ENCODE assay signal across 9 cellular contexts in the genomic region with DNA sequence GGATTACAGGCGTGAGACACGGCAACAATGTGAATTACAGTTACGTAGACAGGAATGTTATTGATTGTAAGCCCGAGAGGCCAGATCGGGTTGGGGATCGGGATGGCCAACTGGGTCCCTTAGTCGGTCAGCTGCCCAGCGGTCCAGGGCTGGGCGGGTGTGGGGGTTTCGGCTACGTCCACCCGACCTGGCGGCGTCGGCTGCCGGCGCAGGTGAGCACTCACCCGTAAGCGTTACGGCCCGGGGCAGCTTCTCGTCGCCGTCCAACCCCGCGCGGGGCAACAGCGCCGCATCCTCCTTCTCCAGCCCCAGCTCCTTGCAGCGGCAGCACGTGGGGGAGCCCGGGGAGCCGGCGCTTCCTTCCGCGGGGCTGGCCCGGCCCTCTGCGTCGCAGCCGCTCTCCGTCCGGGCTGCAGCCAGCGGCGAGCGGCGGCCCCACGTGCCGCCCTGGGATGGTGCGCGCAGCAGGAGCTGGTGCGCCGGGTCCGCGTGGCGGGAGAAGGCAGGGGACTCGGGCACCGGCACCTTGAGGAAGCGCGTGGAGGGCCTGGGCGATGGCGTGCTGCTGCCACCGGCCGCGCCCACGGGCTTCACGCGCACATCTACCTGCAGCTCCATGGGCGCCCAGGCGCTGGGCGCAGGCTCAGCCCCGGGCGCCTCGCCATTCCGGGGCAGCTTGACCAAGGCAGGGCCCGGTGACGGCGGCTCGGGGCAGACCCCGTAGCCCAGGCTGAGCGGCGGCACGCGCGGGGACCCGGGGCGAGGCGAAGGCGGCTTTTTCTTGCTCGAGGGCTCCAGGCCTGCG. TPM values are rescaled to one million over a fixed set of nuclear protein-coding genes. Genes with fewer than 3 reads are reported as not detected.
A peak's percentile ranks its signal among the peaks of the same experiment; 100 is the strongest.
DNase-seq lines count a peak whose midpoint lies in the region; ATAC-seq lines count a peak whose summit lies in the region.
"Had no signal": no experiment of that assay in that cellular context is flagged by ENCODE, and none has a peak within 500 bp of the region (broad histone marks: within the 10 kb centered on the region; RNA-seq: fewer than 3 reads in every experiment).

No MANE protein-coding gene starts in this region.

- peak overlapping the region; percentile 56 for H3K4me3 ChIP-seq in iPS-11a (ENCODE audit: low read depth, low read length)
- H3K4me3 ChIP-seq in skin epidermis, result peak overlapping the region; percentile 20 to 46 (median 38)

- H3K27ac ChIP-seq in skin epidermis, result peak overlapping the region in 5 of 21 experiments; percentile 12 to 60 (median 23)

- no peaks in the 10 kb centered on the region for H3K9me3 Mint-ChIP-seq in activated T-cell treated with anti-CD3 and anti-CD28 coated beads, Interleukin-2, amount 50 U/mL, for 4 hours

- H3K4me3 Mint-ChIP-seq in activated T-cell treated with anti-CD3 and anti-CD28 coated beads, Interleukin-2, amount 50 U/mL, for 4 hours, result peak overlapping the region; percentile 64

- no peaks in the 10 kb centered on the region for H3K36me3 Mint-ChIP-seq in activated T-cell treated with anti-CD3 and anti-CD28 coated beads, Interleukin-2, amount 50 U/mL, for 4 hours (ENCODE audit: insufficient read depth)

- DNase-seq in NCI-H82 (lab: John Stamatoyannopoulos, UW) (peak; percentile 36), NCI-H82 treated with DMSO at 0.1 percent for 48 hours (lab: John Stamatoyannopoulos, UW; ENCODE audit: unreplicated experiment) (no peak), NCI-H187 (lab: John Stamatoyannopoulos, UW) (no peak), T1000 (lab: John Stamatoyannopoulos, UW) (no peak)
- no peak for DNase-seq in activated T-cell treated with anti-CD3 and anti-CD28 coated beads, Interleukin-2, amount 50 U/mL, for 4 hours
- DNase-seq: DND-41 had no signal

- peak; percentile 34 for ATAC-seq in HG03135 (IDR thresholded peaks at IDR 0.05; ENCODE audit: unreplicated experiment)
- peak; percentile 36 to 48 for ATAC-seq in activated T-cell treated with anti-CD3 and anti-CD28 coated beads, Interleukin-2, amount 50 U/mL, for 4 hours

- peaks cover 29% of the 10 kb centered on the region for H3K27me3 Mint-ChIP-seq in activated T-cell treated with anti-CD3 and anti-CD28 coated beads, Interleukin-2, amount 50 U/mL, for 4 hours (ENCODE audit: low read depth)

- no peaks in the 10 kb centered on the region for H3K4me1 Mint-ChIP-seq in activated T-cell treated with anti-CD3 and anti-CD28 coated beads, Interleukin-2, amount 50 U/mL, for 4 hours (ENCODE audit: low read depth)

RNA-seq across cellular contexts. Expression of a gene that starts 0.6 kb away (rescaled TPM):
- total RNA-seq in activated T-cell treated with anti-CD3 and anti-CD28 coated beads, Interleukin-2, amount 50 U/mL, for 4 hours, result under 1 TPM; 0.19 to 0.96 (median 0.71) TPM

RNA-seq across cellular contexts. Expression of a gene that starts 40.6 kb away (rescaled TPM):
- total RNA-seq in activated T-cell treated with anti-CD3 and anti-CD28 coated beads, Interleukin-2, amount 50 U/mL, for 4 hours, result not detected
